1 cellular context compared by ENCODE assay signal in the genomic region with DNA sequence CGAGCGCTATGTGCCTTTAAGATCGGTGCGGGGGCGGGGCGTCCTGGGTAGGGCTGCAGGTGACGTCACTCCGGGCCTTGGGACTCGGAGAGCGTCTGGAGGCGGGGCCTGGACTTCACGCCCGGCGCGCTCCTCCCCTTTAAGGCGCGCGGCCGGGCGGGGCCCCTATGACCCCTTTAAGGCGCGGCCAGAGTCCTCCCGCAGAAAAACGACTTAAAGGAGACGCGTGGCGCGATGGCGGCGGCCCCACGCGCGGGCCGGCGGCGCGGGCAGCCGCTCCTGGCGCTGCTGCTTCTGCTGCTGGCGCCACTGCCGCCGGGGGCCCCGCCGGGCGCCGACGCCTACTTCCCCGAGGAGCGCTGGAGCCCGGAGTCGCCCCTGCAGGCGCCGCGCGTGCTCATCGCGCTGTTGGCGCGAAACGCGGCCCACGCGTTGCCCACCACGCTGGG.
A peak's percentile ranks its signal among the peaks of the same experiment; 100 is the strongest.
TF ChIP-seq lines count a peak whose summit lies in the region.

A gene (plus strand): TSS at position 170 of the 449 bp plus-strand sequence. CDS start 65 bp downstream, at position 235.

TF ChIP-seq in K562, 482 proteins besides CTCF, POLR2A, EP300 and RAD21 (continued from another document and continues in another):
- TF ChIP-seq, protein P1, sequence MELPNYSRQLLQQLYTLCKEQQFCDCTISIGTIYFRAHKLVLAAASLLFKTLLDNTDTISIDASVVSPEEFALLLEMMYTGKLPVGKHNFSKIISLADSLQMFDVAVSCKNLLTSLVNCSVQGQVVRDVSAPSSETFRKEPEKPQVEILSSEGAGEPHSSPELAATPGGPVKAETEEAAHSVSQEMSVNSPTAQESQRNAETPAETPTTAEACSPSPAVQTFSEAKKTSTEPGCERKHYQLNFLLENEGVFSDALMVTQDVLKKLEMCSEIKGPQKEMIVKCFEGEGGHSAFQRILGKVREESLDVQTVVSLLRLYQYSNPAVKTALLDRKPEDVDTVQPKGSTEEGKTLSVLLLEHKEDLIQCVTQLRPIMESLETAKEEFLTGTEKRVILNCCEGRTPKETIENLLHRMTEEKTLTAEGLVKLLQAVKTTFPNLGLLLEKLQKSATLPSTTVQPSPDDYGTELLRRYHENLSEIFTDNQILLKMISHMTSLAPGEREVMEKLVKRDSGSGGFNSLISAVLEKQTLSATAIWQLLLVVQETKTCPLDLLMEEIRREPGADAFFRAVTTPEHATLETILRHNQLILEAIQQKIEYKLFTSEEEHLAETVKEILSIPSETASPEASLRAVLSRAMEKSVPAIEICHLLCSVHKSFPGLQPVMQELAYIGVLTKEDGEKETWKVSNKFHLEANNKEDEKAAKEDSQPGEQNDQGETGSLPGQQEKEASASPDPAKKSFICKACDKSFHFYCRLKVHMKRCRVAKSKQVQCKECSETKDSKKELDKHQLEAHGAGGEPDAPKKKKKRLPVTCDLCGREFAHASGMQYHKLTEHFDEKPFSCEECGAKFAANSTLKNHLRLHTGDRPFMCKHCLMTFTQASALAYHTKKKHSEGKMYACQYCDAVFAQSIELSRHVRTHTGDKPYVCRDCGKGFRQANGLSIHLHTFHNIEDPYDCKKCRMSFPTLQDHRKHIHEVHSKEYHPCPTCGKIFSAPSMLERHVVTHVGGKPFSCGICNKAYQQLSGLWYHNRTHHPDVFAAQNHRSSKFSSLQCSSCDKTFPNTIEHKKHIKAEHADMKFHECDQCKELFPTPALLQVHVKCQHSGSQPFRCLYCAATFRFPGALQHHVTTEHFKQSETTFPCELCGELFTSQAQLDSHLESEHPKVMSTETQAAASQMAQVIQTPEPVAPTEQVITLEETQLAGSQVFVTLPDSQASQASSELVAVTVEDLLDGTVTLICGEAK (IDR thresholded peaks at IDR 0.05), result no peak; the same call in 1 of the 2 replicates
- TF ChIP-seq, protein P1 (CRISPR knock-in tag; IDR thresholded peaks at IDR 0.05), result no peak
- TF ChIP-seq, protein P2, sequence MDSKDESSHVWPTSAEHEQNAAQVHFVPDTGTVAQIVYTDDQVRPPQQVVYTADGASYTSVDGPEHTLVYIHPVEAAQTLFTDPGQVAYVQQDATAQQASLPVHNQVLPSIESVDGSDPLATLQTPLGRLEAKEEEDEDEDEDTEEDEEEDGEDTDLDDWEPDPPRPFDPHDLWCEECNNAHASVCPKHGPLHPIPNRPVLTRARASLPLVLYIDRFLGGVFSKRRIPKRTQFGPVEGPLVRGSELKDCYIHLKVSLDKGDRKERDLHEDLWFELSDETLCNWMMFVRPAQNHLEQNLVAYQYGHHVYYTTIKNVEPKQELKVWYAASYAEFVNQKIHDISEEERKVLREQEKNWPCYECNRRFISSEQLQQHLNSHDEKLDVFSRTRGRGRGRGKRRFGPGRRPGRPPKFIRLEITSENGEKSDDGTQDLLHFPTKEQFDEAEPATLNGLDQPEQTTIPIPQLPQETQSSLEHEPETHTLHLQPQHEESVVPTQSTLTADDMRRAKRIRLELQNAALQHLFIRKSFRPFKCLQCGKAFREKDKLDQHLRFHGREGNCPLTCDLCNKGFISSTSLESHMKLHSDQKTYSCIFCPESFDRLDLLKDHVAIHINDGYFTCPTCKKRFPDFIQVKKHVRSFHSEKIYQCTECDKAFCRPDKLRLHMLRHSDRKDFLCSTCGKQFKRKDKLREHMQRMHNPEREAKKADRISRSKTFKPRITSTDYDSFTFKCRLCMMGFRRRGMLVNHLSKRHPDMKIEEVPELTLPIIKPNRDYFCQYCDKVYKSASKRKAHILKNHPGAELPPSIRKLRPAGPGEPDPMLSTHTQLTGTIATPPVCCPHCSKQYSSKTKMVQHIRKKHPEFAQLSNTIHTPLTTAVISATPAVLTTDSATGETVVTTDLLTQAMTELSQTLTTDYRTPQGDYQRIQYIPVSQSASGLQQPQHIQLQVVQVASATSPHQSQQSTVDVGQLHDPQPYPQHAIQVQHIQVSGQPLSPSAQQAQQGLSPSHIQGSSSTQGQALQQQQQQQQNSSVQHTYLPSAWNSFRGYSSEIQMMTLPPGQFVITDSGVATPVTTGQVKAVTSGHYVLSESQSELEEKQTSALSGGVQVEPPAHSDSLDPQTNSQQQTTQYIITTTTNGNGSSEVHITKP (IDR thresholded peaks at IDR 0.05; ENCODE audit: partially characterized antibody), result no peak
- 0 out of 2 replicates have a peak, but pooled peaks have one; percentile 6 for TF ChIP-seq ETV5 (CRISPR knock-in tag; IDR thresholded peaks at IDR 0.05; ENCODE audit: low read depth)
- TF ChIP-seq ZKSCAN1 (IDR thresholded peaks at IDR 0.05; ENCODE audit: low read depth, low read length), result 0 out of 2 replicates have a peak, but pooled peaks have one; percentile 3
- TF ChIP-seq EGR1 (conservative IDR thresholded peaks at IDR 0.05), result peak; percentile 90
- TF ChIP-seq JUNB (CRISPR knock-in tag; conservative IDR thresholded peaks at IDR 0.05), result peak; percentile 79
- no peak for TF ChIP-seq TAF9B (IDR thresholded peaks at IDR 0.05; ENCODE audit: partially characterized antibody)
- no peak for TF ChIP-seq TCF7L2 (IDR thresholded peaks at IDR 0.05; ENCODE audit: low read depth, low read length)
- TF ChIP-seq ZNF324 (CRISPR knock-in tag; IDR thresholded peaks at IDR 0.05), result no peak
- TF ChIP-seq PTTG1 (tag; IDR thresholded peaks at IDR 0.05; ENCODE audit: low read depth), result no peak
- TF ChIP-seq, protein P3, sequence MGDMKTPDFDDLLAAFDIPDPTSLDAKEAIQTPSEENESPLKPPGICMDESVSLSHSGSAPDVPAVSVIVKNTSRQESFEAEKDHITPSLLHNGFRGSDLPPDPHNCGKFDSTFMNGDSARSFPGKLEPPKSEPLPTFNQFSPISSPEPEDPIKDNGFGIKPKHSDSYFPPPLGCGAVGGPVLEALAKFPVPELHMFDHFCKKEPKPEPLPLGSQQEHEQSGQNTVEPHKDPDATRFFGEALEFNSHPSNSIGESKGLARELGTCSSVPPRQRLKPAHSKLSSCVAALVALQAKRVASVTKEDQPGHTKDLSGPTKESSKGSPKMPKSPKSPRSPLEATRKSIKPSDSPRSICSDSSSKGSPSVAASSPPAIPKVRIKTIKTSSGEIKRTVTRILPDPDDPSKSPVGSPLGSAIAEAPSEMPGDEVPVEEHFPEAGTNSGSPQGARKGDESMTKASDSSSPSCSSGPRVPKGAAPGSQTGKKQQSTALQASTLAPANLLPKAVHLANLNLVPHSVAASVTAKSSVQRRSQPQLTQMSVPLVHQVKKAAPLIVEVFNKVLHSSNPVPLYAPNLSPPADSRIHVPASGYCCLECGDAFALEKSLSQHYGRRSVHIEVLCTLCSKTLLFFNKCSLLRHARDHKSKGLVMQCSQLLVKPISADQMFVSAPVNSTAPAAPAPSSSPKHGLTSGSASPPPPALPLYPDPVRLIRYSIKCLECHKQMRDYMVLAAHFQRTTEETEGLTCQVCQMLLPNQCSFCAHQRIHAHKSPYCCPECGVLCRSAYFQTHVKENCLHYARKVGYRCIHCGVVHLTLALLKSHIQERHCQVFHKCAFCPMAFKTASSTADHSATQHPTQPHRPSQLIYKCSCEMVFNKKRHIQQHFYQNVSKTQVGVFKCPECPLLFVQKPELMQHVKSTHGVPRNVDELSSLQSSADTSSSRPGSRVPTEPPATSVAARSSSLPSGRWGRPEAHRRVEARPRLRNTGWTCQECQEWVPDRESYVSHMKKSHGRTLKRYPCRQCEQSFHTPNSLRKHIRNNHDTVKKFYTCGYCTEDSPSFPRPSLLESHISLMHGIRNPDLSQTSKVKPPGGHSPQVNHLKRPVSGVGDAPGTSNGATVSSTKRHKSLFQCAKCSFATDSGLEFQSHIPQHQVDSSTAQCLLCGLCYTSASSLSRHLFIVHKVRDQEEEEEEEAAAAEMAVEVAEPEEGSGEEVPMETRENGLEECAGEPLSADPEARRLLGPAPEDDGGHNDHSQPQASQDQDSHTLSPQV (IDR thresholded peaks at IDR 0.05), result peak; percentile 42; the same call in 1 of the 2 replicates
- peak; percentile 33; the same call in 1 of the 2 replicates for TF ChIP-seq CTBP1 (IDR thresholded peaks at IDR 0.05; ENCODE audit: borderline replicate concordance)
- no peak for TF ChIP-seq NR2C1 (IDR thresholded peaks at IDR 0.05)
- no peak for TF ChIP-seq NR2C1 (tag; IDR thresholded peaks at IDR 0.05)
- peak; percentile 17 to 89 (median 84) for TF ChIP-seq YY1 (IDR thresholded peaks at IDR 0.05; ENCODE audit: borderline replicate concordance in 1 of 3, control insufficient read depth in 1 of 3, extremely low read depth in 1 of 3, insufficient read depth in 3 of 3, insufficient read length in 1 of 3, insufficient replicate concordance in 2 of 3, low read depth in 1 of 3, low read length in 2 of 3)
- peak; percentile 57 for TF ChIP-seq TBP (optimal IDR thresholded peaks at IDR 0.05; ENCODE audit: low read depth, low read length)
- peak; percentile 78; the same call in 1 of the 2 replicates for TF ChIP-seq POLR2G (IDR thresholded peaks at IDR 0.05; ENCODE audit: low read depth, low read length)
- no peak for TF ChIP-seq ETV1 (tag; conservative IDR thresholded peaks at IDR 0.05; ENCODE audit: low read depth)
- TF ChIP-seq, protein P4, sequence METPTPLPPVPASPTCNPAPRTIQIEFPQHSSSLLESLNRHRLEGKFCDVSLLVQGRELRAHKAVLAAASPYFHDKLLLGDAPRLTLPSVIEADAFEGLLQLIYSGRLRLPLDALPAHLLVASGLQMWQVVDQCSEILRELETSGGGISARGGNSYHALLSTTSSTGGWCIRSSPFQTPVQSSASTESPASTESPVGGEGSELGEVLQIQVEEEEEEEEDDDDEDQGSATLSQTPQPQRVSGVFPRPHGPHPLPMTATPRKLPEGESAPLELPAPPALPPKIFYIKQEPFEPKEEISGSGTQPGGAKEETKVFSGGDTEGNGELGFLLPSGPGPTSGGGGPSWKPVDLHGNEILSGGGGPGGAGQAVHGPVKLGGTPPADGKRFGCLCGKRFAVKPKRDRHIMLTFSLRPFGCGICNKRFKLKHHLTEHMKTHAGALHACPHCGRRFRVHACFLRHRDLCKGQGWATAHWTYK (CRISPR knock-in tag; IDR thresholded peaks at IDR 0.05), result no peak
- TF ChIP-seq XRCC5 (IDR thresholded peaks at IDR 0.05; ENCODE audit: low read depth, low read length), result no peak
- peak; percentile 59 for TF ChIP-seq ATF1 (CRISPR knock-in tag; IDR thresholded peaks at IDR 0.05)
- TF ChIP-seq ATF1 (tag; IDR thresholded peaks at IDR 0.05), result peak; percentile 41
- no peak for TF ChIP-seq SPI1 (IDR thresholded peaks at IDR 0.05; ENCODE audit: borderline replicate concordance, low read depth, low read length)
- TF ChIP-seq KDM5B (IDR thresholded peaks at IDR 0.05; ENCODE audit: insufficient replicate concordance, low read depth, low read length), result peak; percentile 34
- TF ChIP-seq, protein P5, sequence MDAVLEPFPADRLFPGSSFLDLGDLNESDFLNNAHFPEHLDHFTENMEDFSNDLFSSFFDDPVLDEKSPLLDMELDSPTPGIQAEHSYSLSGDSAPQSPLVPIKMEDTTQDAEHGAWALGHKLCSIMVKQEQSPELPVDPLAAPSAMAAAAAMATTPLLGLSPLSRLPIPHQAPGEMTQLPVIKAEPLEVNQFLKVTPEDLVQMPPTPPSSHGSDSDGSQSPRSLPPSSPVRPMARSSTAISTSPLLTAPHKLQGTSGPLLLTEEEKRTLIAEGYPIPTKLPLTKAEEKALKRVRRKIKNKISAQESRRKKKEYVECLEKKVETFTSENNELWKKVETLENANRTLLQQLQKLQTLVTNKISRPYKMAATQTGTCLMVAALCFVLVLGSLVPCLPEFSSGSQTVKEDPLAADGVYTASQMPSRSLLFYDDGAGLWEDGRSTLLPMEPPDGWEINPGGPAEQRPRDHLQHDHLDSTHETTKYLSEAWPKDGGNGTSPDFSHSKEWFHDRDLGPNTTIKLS (IDR thresholded peaks at IDR 0.05; ENCODE audit: borderline replicate concordance, low read depth), result peak; percentile 74
- peak; percentile 72 to 85; a peak in 3 of 4 replicates for TF ChIP-seq MAZ (CRISPR knock-in tag; conservative IDR thresholded peaks at IDR 0.05 in 1 of 2, IDR thresholded peaks at IDR 0.05 in 1 of 2)
- no peak; the same call in 1 of the 2 replicates for TF ChIP-seq SP1 (CRISPR knock-in tag; IDR thresholded peaks at IDR 0.05)
